In genomic region chr2:11829947-11830707, GRCh38 we compare ENCODE assay signal across 1 cellular context.
TF ChIP-seq lines count a peak whose summit lies in the region.

No MANE protein-coding gene starts in this region.

TF ChIP-seq in K562, 482 proteins besides CTCF, POLR2A, EP300 and RAD21 (continued from another document and continues in another):
- TF ChIP-seq, protein P1, sequence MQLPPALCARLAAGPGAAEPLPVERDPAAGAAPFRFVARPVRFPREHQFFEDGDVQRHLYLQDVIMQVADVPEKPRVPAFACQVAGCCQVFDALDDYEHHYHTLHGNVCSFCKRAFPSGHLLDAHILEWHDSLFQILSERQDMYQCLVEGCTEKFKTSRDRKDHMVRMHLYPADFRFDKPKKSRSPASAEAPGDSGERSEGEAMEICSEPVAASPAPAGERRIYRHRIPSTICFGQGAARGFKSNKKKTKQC (CRISPR knock-in tag; IDR thresholded peaks at IDR 0.05): no peak
- TF ChIP-seq HBP1 (CRISPR knock-in tag; IDR thresholded peaks at IDR 0.05): 0 out of 2 replicates have a peak, but pooled peaks have one; percentile 55
- TF ChIP-seq EP400 (IDR thresholded peaks at IDR 0.05): peak; percentile 62
- TF ChIP-seq, protein P2, sequence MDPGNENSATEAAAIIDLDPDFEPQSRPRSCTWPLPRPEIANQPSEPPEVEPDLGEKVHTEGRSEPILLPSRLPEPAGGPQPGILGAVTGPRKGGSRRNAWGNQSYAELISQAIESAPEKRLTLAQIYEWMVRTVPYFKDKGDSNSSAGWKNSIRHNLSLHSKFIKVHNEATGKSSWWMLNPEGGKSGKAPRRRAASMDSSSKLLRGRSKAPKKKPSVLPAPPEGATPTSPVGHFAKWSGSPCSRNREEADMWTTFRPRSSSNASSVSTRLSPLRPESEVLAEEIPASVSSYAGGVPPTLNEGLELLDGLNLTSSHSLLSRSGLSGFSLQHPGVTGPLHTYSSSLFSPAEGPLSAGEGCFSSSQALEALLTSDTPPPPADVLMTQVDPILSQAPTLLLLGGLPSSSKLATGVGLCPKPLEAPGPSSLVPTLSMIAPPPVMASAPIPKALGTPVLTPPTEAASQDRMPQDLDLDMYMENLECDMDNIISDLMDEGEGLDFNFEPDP (CRISPR knock-in tag; IDR thresholded peaks at IDR 0.05): no peak
- TF ChIP-seq SP2 (IDR thresholded peaks at IDR 0.05; ENCODE audit: extremely low read depth, low read depth, low read length, poor library complexity, severe bottlenecking): no peak
- TF ChIP-seq NFYB (IDR thresholded peaks at IDR 0.05; ENCODE audit: extremely low read depth, insufficient read length): no peak
- 0 out of 2 replicates have a peak, but pooled peaks have one; percentile 30 for TF ChIP-seq ERF (CRISPR knock-in tag; IDR thresholded peaks at IDR 0.05)
- TF ChIP-seq L3MBTL2 (IDR thresholded peaks at IDR 0.05): peak; percentile 49
- no peak for TF ChIP-seq ZNF444 (CRISPR knock-in tag; IDR thresholded peaks at IDR 0.05)
- no peak for TF ChIP-seq MAFF (IDR thresholded peaks at IDR 0.05; ENCODE audit: low read length)
- peak; percentile 57; the same call in 1 of the 2 replicates for TF ChIP-seq ELF1 (tag; IDR thresholded peaks at IDR 0.05)
- no peak for TF ChIP-seq KLF1 (tag; IDR thresholded peaks at IDR 0.05)
- no peak for TF ChIP-seq NCOA4 (IDR thresholded peaks at IDR 0.05; ENCODE audit: partially characterized antibody)
- peak; percentile 31; the same call in 1 of the 2 replicates for TF ChIP-seq STAT5A (IDR thresholded peaks at IDR 0.05; ENCODE audit: borderline replicate concordance, low read length)
- TF ChIP-seq, protein P3, sequence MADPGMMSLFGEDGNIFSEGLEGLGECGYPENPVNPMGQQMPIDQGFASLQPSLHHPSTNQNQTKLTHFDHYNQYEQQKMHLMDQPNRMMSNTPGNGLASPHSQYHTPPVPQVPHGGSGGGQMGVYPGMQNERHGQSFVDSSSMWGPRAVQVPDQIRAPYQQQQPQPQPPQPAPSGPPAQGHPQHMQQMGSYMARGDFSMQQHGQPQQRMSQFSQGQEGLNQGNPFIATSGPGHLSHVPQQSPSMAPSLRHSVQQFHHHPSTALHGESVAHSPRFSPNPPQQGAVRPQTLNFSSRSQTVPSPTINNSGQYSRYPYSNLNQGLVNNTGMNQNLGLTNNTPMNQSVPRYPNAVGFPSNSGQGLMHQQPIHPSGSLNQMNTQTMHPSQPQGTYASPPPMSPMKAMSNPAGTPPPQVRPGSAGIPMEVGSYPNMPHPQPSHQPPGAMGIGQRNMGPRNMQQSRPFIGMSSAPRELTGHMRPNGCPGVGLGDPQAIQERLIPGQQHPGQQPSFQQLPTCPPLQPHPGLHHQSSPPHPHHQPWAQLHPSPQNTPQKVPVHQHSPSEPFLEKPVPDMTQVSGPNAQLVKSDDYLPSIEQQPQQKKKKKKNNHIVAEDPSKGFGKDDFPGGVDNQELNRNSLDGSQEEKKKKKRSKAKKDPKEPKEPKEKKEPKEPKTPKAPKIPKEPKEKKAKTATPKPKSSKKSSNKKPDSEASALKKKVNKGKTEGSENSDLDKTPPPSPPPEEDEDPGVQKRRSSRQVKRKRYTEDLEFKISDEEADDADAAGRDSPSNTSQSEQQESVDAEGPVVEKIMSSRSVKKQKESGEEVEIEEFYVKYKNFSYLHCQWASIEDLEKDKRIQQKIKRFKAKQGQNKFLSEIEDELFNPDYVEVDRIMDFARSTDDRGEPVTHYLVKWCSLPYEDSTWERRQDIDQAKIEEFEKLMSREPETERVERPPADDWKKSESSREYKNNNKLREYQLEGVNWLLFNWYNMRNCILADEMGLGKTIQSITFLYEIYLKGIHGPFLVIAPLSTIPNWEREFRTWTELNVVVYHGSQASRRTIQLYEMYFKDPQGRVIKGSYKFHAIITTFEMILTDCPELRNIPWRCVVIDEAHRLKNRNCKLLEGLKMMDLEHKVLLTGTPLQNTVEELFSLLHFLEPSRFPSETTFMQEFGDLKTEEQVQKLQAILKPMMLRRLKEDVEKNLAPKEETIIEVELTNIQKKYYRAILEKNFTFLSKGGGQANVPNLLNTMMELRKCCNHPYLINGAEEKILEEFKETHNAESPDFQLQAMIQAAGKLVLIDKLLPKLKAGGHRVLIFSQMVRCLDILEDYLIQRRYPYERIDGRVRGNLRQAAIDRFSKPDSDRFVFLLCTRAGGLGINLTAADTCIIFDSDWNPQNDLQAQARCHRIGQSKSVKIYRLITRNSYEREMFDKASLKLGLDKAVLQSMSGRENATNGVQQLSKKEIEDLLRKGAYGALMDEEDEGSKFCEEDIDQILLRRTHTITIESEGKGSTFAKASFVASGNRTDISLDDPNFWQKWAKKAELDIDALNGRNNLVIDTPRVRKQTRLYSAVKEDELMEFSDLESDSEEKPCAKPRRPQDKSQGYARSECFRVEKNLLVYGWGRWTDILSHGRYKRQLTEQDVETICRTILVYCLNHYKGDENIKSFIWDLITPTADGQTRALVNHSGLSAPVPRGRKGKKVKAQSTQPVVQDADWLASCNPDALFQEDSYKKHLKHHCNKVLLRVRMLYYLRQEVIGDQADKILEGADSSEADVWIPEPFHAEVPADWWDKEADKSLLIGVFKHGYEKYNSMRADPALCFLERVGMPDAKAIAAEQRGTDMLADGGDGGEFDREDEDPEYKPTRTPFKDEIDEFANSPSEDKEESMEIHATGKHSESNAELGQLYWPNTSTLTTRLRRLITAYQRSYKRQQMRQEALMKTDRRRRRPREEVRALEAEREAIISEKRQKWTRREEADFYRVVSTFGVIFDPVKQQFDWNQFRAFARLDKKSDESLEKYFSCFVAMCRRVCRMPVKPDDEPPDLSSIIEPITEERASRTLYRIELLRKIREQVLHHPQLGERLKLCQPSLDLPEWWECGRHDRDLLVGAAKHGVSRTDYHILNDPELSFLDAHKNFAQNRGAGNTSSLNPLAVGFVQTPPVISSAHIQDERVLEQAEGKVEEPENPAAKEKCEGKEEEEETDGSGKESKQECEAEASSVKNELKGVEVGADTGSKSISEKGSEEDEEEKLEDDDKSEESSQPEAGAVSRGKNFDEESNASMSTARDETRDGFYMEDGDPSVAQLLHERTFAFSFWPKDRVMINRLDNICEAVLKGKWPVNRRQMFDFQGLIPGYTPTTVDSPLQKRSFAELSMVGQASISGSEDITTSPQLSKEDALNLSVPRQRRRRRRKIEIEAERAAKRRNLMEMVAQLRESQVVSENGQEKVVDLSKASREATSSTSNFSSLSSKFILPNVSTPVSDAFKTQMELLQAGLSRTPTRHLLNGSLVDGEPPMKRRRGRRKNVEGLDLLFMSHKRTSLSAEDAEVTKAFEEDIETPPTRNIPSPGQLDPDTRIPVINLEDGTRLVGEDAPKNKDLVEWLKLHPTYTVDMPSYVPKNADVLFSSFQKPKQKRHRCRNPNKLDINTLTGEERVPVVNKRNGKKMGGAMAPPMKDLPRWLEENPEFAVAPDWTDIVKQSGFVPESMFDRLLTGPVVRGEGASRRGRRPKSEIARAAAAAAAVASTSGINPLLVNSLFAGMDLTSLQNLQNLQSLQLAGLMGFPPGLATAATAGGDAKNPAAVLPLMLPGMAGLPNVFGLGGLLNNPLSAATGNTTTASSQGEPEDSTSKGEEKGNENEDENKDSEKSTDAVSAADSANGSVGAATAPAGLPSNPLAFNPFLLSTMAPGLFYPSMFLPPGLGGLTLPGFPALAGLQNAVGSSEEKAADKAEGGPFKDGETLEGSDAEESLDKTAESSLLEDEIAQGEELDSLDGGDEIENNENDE (IDR thresholded peaks at IDR 0.05; ENCODE audit: low read depth, low read length): no peak
- no peak for TF ChIP-seq GATAD2B (IDR thresholded peaks at IDR 0.05; ENCODE audit: borderline replicate concordance)
- no peak; the same call in 1 of the 2 replicates for TF ChIP-seq ZNF197 (CRISPR knock-in tag; IDR thresholded peaks at IDR 0.05; ENCODE audit: low read depth)
- no peak for TF ChIP-seq ZNF445 (CRISPR knock-in tag; IDR thresholded peaks at IDR 0.05; ENCODE audit: low read depth)
- TF ChIP-seq, protein P4, sequence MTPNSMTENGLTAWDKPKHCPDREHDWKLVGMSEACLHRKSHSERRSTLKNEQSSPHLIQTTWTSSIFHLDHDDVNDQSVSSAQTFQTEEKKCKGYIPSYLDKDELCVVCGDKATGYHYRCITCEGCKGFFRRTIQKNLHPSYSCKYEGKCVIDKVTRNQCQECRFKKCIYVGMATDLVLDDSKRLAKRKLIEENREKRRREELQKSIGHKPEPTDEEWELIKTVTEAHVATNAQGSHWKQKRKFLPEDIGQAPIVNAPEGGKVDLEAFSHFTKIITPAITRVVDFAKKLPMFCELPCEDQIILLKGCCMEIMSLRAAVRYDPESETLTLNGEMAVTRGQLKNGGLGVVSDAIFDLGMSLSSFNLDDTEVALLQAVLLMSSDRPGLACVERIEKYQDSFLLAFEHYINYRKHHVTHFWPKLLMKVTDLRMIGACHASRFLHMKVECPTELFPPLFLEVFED (CRISPR knock-in tag; conservative IDR thresholded peaks at IDR 0.05): 0 out of 2 replicates have a peak, but pooled peaks have one; percentile 36
- no peak for TF ChIP-seq ZNF707 (CRISPR knock-in tag; conservative IDR thresholded peaks at IDR 0.05)
- TF ChIP-seq NONO (IDR thresholded peaks at IDR 0.05; ENCODE audit: low read depth in 2 of 2, low read length in 1 of 2): no peak
- no peak for TF ChIP-seq ZNF133 (CRISPR knock-in tag; IDR thresholded peaks at IDR 0.05)
- TF ChIP-seq, protein P5, sequence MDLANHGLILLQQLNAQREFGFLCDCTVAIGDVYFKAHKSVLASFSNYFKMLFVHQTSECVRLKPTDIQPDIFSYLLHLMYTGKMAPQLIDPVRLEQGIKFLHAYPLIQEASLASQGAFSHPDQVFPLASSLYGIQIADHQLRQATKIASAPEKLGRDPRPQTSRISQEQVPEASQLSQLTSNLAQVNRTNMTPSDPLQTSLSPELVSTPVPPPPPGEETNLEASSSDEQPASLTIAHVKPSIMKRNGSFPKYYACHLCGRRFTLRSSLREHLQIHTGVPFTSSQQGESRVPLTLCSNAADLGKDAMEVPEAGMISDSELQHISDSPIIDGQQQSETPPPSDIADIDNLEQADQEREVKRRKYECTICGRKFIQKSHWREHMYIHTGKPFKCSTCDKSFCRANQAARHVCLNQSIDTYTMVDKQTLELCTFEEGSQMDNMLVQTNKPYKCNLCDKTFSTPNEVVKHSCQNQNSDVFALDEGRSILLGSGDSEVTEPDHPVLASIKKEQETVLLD (IDR thresholded peaks at IDR 0.05): no peak
- peak; percentile 98 for TF ChIP-seq ETV5 (CRISPR knock-in tag; IDR thresholded peaks at IDR 0.05; ENCODE audit: low read depth)
- no peak for TF ChIP-seq NR2F6 (CRISPR knock-in tag; IDR thresholded peaks at IDR 0.05)
- TF ChIP-seq, protein P6, sequence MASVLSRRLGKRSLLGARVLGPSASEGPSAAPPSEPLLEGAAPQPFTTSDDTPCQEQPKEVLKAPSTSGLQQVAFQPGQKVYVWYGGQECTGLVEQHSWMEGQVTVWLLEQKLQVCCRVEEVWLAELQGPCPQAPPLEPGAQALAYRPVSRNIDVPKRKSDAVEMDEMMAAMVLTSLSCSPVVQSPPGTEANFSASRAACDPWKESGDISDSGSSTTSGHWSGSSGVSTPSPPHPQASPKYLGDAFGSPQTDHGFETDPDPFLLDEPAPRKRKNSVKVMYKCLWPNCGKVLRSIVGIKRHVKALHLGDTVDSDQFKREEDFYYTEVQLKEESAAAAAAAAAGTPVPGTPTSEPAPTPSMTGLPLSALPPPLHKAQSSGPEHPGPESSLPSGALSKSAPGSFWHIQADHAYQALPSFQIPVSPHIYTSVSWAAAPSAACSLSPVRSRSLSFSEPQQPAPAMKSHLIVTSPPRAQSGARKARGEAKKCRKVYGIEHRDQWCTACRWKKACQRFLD (CRISPR knock-in tag; IDR thresholded peaks at IDR 0.05): no peak
- TF ChIP-seq SMARCA5 (IDR thresholded peaks at IDR 0.05): peak; percentile 28; the same call in 1 of the 2 replicates
- TF ChIP-seq, protein P7, sequence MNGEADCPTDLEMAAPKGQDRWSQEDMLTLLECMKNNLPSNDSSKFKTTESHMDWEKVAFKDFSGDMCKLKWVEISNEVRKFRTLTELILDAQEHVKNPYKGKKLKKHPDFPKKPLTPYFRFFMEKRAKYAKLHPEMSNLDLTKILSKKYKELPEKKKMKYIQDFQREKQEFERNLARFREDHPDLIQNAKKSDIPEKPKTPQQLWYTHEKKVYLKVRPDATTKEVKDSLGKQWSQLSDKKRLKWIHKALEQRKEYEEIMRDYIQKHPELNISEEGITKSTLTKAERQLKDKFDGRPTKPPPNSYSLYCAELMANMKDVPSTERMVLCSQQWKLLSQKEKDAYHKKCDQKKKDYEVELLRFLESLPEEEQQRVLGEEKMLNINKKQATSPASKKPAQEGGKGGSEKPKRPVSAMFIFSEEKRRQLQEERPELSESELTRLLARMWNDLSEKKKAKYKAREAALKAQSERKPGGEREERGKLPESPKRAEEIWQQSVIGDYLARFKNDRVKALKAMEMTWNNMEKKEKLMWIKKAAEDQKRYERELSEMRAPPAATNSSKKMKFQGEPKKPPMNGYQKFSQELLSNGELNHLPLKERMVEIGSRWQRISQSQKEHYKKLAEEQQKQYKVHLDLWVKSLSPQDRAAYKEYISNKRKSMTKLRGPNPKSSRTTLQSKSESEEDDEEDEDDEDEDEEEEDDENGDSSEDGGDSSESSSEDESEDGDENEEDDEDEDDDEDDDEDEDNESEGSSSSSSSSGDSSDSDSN (IDR thresholded peaks at IDR 0.05; ENCODE audit: borderline replicate concordance in 1 of 2, low read depth in 2 of 2, low read length in 2 of 2): peak in 1 of 2 experiments; percentile 16; a peak in 1 of 4 replicates
- no peak for TF ChIP-seq PRMT5 (CRISPR knock-in tag; IDR thresholded peaks at IDR 0.05)
- TF ChIP-seq ZBTB11 (CRISPR knock-in tag; IDR thresholded peaks at IDR 0.05): peak in 1 of 3 experiments; percentile 24; a peak in 1 of 6 replicates
- TF ChIP-seq ZNF316 (IDR thresholded peaks at IDR 0.05): no peak
